Comparison of ENCODE assay signal across 8 cellular contexts in genomic region chr3:179452166-179452544, GRCh38. TPM values are rescaled to one million over a fixed set of nuclear protein-coding genes. Genes with fewer than 3 reads are reported as not detected.
A peak's percentile ranks its signal among the peaks of the same experiment; 100 is the strongest.
DNase-seq lines count a peak whose midpoint lies in the region; ATAC-seq and TF ChIP-seq lines count a peak whose summit lies in the region.

No MANE protein-coding gene starts in this region.

- H3K27me3 ChIP-seq in Peyer's patch (no peaks in the 10 kb centered on the region), esophagus squamous epithelium (no peaks in the 10 kb centered on the region)

- H3K4me1 ChIP-seq in Peyer's patch (peaks cover 0 to 14% (median 2%) of the 10 kb centered on the region in 4 donors), esophagus squamous epithelium (peaks cover 10 to 65% (median 20%) of the 10 kb centered on the region in 3 donors)

- ATAC-seq in HG02870 (IDR thresholded peaks at IDR 0.05; ENCODE audit: unreplicated experiment): no peak

- no peaks in the 10 kb centered on the region for H3K36me3 ChIP-seq in Peyer's patch
- H3K36me3 ChIP-seq in esophagus squamous epithelium: no peaks in the 10 kb centered on the region

- H3K4me3 ChIP-seq in Peyer's patch (peak overlapping the region in 3 of 4 donors; percentile 63 to 67 (median 64)), esophagus squamous epithelium (peak overlapping the region; percentile 64 to 82 (median 80))

- H3K27ac ChIP-seq in Peyer's patch: peak overlapping the region; percentile 80 to 91 (median 85)
- peak overlapping the region; percentile 91 to 98 (median 93) for H3K27ac ChIP-seq in esophagus squamous epithelium

- peak; percentile 30 for DNase-seq in ELF-1 (ENCODE audit: low read depth, low spot score)
- no peak for DNase-seq in Peyer's patch
- no peak for DNase-seq in esophagus squamous epithelium (lab: John Stamatoyannopoulos, UW)
- DNase-seq in putamen (ENCODE audit: low spot score): peak; percentile 39
- DNase-seq in HUDEP-2 (lab: John Stamatoyannopoulos, UW; ENCODE audit: unreplicated experiment in 76 of 76): no peak
- no peak for DNase-seq in stimulated activated CD8-positive, alpha-beta memory T cell treated with anti-CD3 and anti-CD28 coated beads, Interleukin-4, amount 100 ng/mL, for 48 hours
- DNase-seq in activated CD4-positive, alpha-beta T cell treated with anti-CD3 and anti-CD28 coated beads, Interleukin-2, amount 50 U/mL, for 1 hour: no peak

- WGBS in esophagus squamous epithelium, 2 donors: 23 to 24% methylated on average over 7 of the region's 7 CpGs

- no peak for TF ChIP-seq POLR2A in Peyer's patch (IDR thresholded peaks at IDR 0.05)
- TF ChIP-seq POLR2A in esophagus squamous epithelium (IDR thresholded peaks at IDR 0.05): no peak

- H3K9me3 ChIP-seq in Peyer's patch: no peaks in the 10 kb centered on the region
- H3K9me3 ChIP-seq in esophagus squamous epithelium: no peaks in the 10 kb centered on the region

- intact Hi-C loops in esophagus squamous epithelium (cut with DNase I): no loop called here

- TF ChIP-seq CTCF in Peyer's patch (IDR thresholded peaks at IDR 0.05): no peak
- no peak for TF ChIP-seq CTCF in esophagus squamous epithelium (IDR thresholded peaks at IDR 0.05)

RNA-seq across cellular contexts. Expression of gene GNB4, which starts 0.9 kb away (rescaled TPM):
- total RNA-seq in Peyer's patch: 10 to 100 TPM in 1 of 4 donors, 1 to 10 TPM in 3; 4.6 to 29.7 (median 4.8) TPM
- total RNA-seq in esophagus squamous epithelium: 10 to 100 TPM; 10.4 to 30.3 (median 19.7) TPM

Comparison
In these comparisons a context has a peak if more than half of its experiments do, and no peak if none do; other contexts are left out.
1. DNase-seq: peak in ELF-1 (single experiment) and putamen (single experiment); none in Peyer's patch (0 of 3), esophagus squamous epithelium (single experiment), HUDEP-2 (0 of 76), stimulated activated CD8-positive, alpha-beta memory T cell treated with anti-CD3 and anti-CD28 coated beads, Interleukin-4, amount 100 ng/mL, for 48 hours (single experiment) and activated CD4-positive, alpha-beta T cell treated with anti-CD3 and anti-CD28 coated beads, Interleukin-2, amount 50 U/mL, for 1 hour (single experiment).